ENCODE assay signal across 1 cellular context in the genomic region with DNA sequence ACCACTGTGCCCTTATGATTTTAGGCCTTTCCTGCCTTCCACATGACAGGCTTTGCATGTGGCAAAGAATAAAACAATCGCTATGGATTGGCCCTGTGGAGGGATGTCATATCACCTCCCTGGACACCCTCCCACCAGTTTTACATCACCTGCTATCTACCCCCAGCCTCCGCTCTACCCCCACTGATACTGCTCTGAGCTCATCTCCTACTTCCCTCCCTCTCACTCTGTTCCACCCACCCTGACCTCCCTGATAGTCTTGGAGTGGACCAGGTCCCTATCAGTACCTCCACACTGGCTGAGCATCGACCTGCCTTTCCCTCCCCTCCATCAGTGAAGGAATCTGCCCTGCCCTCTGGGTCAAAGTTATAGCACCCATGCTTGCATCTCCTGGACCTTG.
TF ChIP-seq lines count a peak whose summit lies in the region.

No MANE protein-coding gene starts in this region.

TF ChIP-seq in WTC11, 78 proteins besides CTCF, POLR2A, EP300 and RAD21 (continued from another document):
- TF ChIP-seq PRDM15 (CRISPR knock-in tag; IDR thresholded peaks at IDR 0.05) (no peak), ZNF416 (CRISPR knock-in tag; IDR thresholded peaks at IDR 0.05) (no peak), ZNF121 (CRISPR knock-in tag; IDR thresholded peaks at IDR 0.05) (no peak), FOXK1 (CRISPR knock-in tag; IDR thresholded peaks at IDR 0.05) (no peak), TP53 (CRISPR knock-in tag; IDR thresholded peaks at IDR 0.05) (no peak), JUN (CRISPR knock-in tag; IDR thresholded peaks at IDR 0.05) (no peak), OVOL2 (CRISPR knock-in tag; IDR thresholded peaks at IDR 0.05; ENCODE audit: borderline replicate concordance) (no peak), E2F1 (CRISPR knock-in tag; IDR thresholded peaks at IDR 0.05) (no peak)
- TF ChIP-seq, protein P1, sequence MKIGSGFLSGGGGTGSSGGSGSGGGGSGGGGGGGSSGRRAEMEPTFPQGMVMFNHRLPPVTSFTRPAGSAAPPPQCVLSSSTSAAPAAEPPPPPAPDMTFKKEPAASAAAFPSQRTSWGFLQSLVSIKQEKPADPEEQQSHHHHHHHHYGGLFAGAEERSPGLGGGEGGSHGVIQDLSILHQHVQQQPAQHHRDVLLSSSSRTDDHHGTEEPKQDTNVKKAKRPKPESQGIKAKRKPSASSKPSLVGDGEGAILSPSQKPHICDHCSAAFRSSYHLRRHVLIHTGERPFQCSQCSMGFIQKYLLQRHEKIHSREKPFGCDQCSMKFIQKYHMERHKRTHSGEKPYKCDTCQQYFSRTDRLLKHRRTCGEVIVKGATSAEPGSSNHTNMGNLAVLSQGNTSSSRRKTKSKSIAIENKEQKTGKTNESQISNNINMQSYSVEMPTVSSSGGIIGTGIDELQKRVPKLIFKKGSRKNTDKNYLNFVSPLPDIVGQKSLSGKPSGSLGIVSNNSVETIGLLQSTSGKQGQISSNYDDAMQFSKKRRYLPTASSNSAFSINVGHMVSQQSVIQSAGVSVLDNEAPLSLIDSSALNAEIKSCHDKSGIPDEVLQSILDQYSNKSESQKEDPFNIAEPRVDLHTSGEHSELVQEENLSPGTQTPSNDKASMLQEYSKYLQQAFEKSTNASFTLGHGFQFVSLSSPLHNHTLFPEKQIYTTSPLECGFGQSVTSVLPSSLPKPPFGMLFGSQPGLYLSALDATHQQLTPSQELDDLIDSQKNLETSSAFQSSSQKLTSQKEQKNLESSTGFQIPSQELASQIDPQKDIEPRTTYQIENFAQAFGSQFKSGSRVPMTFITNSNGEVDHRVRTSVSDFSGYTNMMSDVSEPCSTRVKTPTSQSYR (CRISPR knock-in tag; IDR thresholded peaks at IDR 0.05): no peak
